Comparison of ENCODE assay signal across 8 cellular contexts in genomic region chr7:31883761-31884164, GRCh38.
DNase-seq lines count a peak whose midpoint lies in the region; ATAC-seq and TF ChIP-seq lines count a peak whose summit lies in the region.

No MANE protein-coding gene starts in this region.

- no peaks in the 10 kb centered on the region for H3K36me3 Mint-ChIP-seq in endothelial cell (ENCODE audit: low read depth, unreplicated experiment)

- peak; percentile 81 for ATAC-seq in HG03139 (IDR thresholded peaks at IDR 0.05; ENCODE audit: unreplicated experiment)

- no peaks in the 10 kb centered on the region for H3K9me3 Mint-ChIP-seq in endothelial cell (ENCODE audit: unreplicated experiment)

- no peaks in the 10 kb centered on the region for H3K27me3 Mint-ChIP-seq in endothelial cell (ENCODE audit: unreplicated experiment)

- DNase-seq in DMS53 (lab: John Stamatoyannopoulos, UW) (peak; percentile 60), DMS53 treated with DMSO at 0.1 percent for 48 hours (lab: John Stamatoyannopoulos, UW; ENCODE audit: unreplicated experiment) (no peak), astrocyte of the spinal cord (ENCODE audit: low read depth, low spot score) (peak; percentile 35), medulla oblongata (ENCODE audit: extremely low spot score) (peak; percentile 87), endothelial cell (ENCODE audit: low spot score) (no peak), NCI-H524 treated with DMSO at 0.1 percent for 48 hours (lab: John Stamatoyannopoulos, UW) (no peak), NCI-H748 treated with DMSO at 0.1 percent for 48 hours (lab: John Stamatoyannopoulos, UW) (no peak)

- no peak overlapping the region for H3K27ac Mint-ChIP-seq in endothelial cell (ENCODE audit: unreplicated experiment)

- no peak overlapping the region for H3K4me3 Mint-ChIP-seq in endothelial cell (ENCODE audit: unreplicated experiment)

- TF ChIP-seq CTCF in astrocyte of the spinal cord (IDR thresholded peaks at IDR 0.05; ENCODE audit: low read depth, low read length) (no peak), endothelial cell (IDR thresholded peaks at IDR 0.05; ENCODE audit: unreplicated experiment) (no peak)

- peaks cover 9% of the 10 kb centered on the region for H3K4me1 Mint-ChIP-seq in endothelial cell (ENCODE audit: unreplicated experiment)

- in situ Hi-C loops in astrocyte of the spinal cord (cut with HindIII; ENCODE audit: low sequenced_read_pairs), result no loop called here

- no peak overlapping the region for H3K4me3 ChIP-seq in astrocyte of the spinal cord (ENCODE audit: low read depth, low read length)

Comparison
In these comparisons a context has a peak if more than half of its experiments do, and no peak if none do; other contexts are left out.
1. DNase-seq: peak in DMS53 (single experiment), astrocyte of the spinal cord (single experiment) and medulla oblongata (single experiment); none in DMS53 treated with DMSO at 0.1 percent for 48 hours (single experiment), endothelial cell (single experiment), NCI-H524 treated with DMSO at 0.1 percent for 48 hours (single experiment) and NCI-H748 treated with DMSO at 0.1 percent for 48 hours (single experiment).